In genomic region chr2:157124731-157125130, GRCh38 we compare ENCODE assay signal across 15 cellular contexts.
A peak's percentile ranks its signal among the peaks of the same experiment; 100 is the strongest.
DNase-seq lines count a peak whose midpoint lies in the region; ATAC-seq, FAIRE-seq and TF ChIP-seq lines count a peak whose summit lies in the region.
"Had no signal": no experiment of that assay in that cellular context is flagged by ENCODE, and none has a peak within 500 bp of the region (broad histone marks: within the 10 kb centered on the region; RNA-seq: fewer than 3 reads in every experiment).

No MANE protein-coding gene starts in this region.

- 6% methylated on average over 2 of the region's 2 CpGs for WGBS in K562 (ENCODE audit: insufficient coverage, low coverage, missing lambda C conversion rate)

- H3K36me3 ChIP-seq in K562 (ENCODE audit: control insufficient read depth, insufficient read depth, low read length) (no peaks in the 10 kb centered on the region), upper lobe of right lung (no peaks in the 10 kb centered on the region), left ventricle myocardium inferior (no peaks in the 10 kb centered on the region)

- TF ChIP-seq EP300 in K562 (IDR thresholded peaks at IDR 0.05; ENCODE audit: low read length), result no peak

- no peaks in the 10 kb centered on the region for H3K9me1 ChIP-seq in K562 (ENCODE audit: control insufficient read depth, insufficient read depth, low read length)

- H3K27me3 ChIP-seq in K562 (ENCODE audit: control insufficient read depth in 2 of 2, insufficient read depth in 2 of 2, low read length in 2 of 2) (no peaks in the 10 kb centered on the region), upper lobe of right lung (no peaks in the 10 kb centered on the region), left ventricle myocardium inferior (ENCODE audit: low read depth) (no peaks in the 10 kb centered on the region)

- no peak overlapping the region for H3K4me2 ChIP-seq in K562 (ENCODE audit: insufficient read depth, low read length)

- H3K4me1 Mint-ChIP-seq in immature natural killer cell, result no peaks in the 10 kb centered on the region
- H3K4me1 Mint-ChIP-seq: B cell had no signal

- TF ChIP-seq POLR2A in K562 (conservative IDR thresholded peaks at IDR 0.05), result no peak

- no peak overlapping the region; the same call in 1 of the 2 replicates for H2AFZ ChIP-seq in K562 (ENCODE audit: low read depth, low read length)
- H2AFZ ChIP-seq: GM23248 had no signal

- ATAC-seq in K562, result no peak; the same call in none of the 3 replicates
- ATAC-seq in upper lobe of right lung, result peak; percentile 6
- ATAC-seq: GM12878 had no signal

- peaks cover under 1 to 6% (median 3%) of the 10 kb centered on the region in 3 donors for H3K27me3 Mint-ChIP-seq in immature natural killer cell (ENCODE audit: low read depth in 3 of 3)

- POLR2A ChIA-PET in K562 (lab: Yijun Ruan, JAX), result no interaction called here

- H3K4me3 ChIP-seq in K562, result no peak overlapping the region
- no peak overlapping the region for H3K4me3 ChIP-seq in upper lobe of right lung
- no peak overlapping the region for H3K4me3 ChIP-seq in left ventricle myocardium inferior
- H3K4me3 ChIP-seq: GM12878, GM23248 had no signal

- H4K20me1 ChIP-seq in K562 (replicated peaks; ENCODE audit: control insufficient read depth, insufficient read depth, low read length), result no peaks in the 10 kb centered on the region

- H3K9ac ChIP-seq in K562 (ENCODE audit: insufficient read depth in 1 of 2, low read depth in 2 of 2, low read length in 2 of 2), result peak overlapping the region in 1 of 2 experiments; percentile 14; a peak in 1 of 4 replicates
- H3K9ac ChIP-seq: GM23248 had no signal

- CTCF ChIA-PET in K562 (lab: Yijun Ruan, JAX; ENCODE audit: low intra/inter-chr PET ratio), result no interaction called here

- no peak overlapping the region for H3K4me3 Mint-ChIP-seq in immature natural killer cell
- H3K4me3 Mint-ChIP-seq: B cell; CD4-positive, alpha-beta T cell had no signal

- no peaks in the 10 kb centered on the region for H3K79me2 ChIP-seq in K562 (ENCODE audit: control insufficient read depth, insufficient read depth, low read length)

- no TSS peak for BruUV-seq in K562 (replicated peaks; lab: Mats Ljungman, UMichigan)

- H3K36me3 Mint-ChIP-seq in immature natural killer cell, result no peaks in the 10 kb centered on the region

- H3K4me1 ChIP-seq in K562 (replicated peaks in 1 of 2; ENCODE audit: control insufficient read depth in 2 of 2, insufficient read depth in 2 of 2, low read length in 2 of 2), result no peaks in the 10 kb centered on the region
- peaks cover 6% of the 10 kb centered on the region for H3K4me1 ChIP-seq in upper lobe of right lung
- no peaks in the 10 kb centered on the region for H3K4me1 ChIP-seq in left ventricle myocardium inferior

- in situ Hi-C loops in K562 (cut with MboI), result no loop called here

- DNase-seq in HT1080 (ENCODE audit: low read depth), result peak; percentile 22
- no peak for DNase-seq in K562 (ENCODE audit: extremely low read depth in 1 of 4, low spot score in 3 of 4)
- DNase-seq in kidney tubule cell (ENCODE audit: low spot score), result peak; percentile 3
- DNase-seq in upper lobe of right lung, result no peak
- no peak for DNase-seq in SIG-M5 treated with dmso at 0.1 percent for 504 hours (lab: John Stamatoyannopoulos, UW; ENCODE audit: unreplicated experiment)
- no peak for DNase-seq in left ventricle myocardium inferior
- DNase-seq in immature natural killer cell, result no peak
- DNase-seq: C1 segment of cervical spinal cord; Calu3; CD4-positive, alpha-beta T cell; DMS 273 treated with DMSO at 0.1 percent for 48 hours; GM23248; H7 had no signal

- H3K27ac ChIP-seq in K562 (ENCODE audit: extremely low read depth, low read depth, low read length), result no peak overlapping the region
- H3K27ac ChIP-seq in upper lobe of right lung, result no peak overlapping the region
- H3K27ac ChIP-seq in left ventricle myocardium inferior (replicated peaks), result no peak overlapping the region
- H3K27ac ChIP-seq: GM23248 had no signal

- no peak for TF ChIP-seq RAD21 in K562 (CRISPR knock-in tag; conservative IDR thresholded peaks at IDR 0.05 in 1 of 2, IDR thresholded peaks at IDR 0.05 in 1 of 2)

- FAIRE-seq in K562 (lab: Jason Lieb, UNC), result no peak
- FAIRE-seq: GM12878 had no signal

- intact Hi-C loops in K562 (cut with micrococcal nuclease), result no loop called here
- intact Hi-C loops in upper lobe of right lung (cut with DNase I), result no loop called here
- intact Hi-C loops in left ventricle myocardium inferior (cut with micrococcal nuclease), result no loop called here

- peaks cover 0 to 3% (median 2%) of the 10 kb centered on the region in 6 donors for H3K9me3 Mint-ChIP-seq in immature natural killer cell

- H3K9me3 ChIP-seq in K562 (replicated peaks; ENCODE audit: control insufficient read depth, insufficient read depth, low read depth, low read length), result no peaks in the 10 kb centered on the region
- no peaks in the 10 kb centered on the region for H3K9me3 ChIP-seq in upper lobe of right lung
- no peaks in the 10 kb centered on the region for H3K9me3 ChIP-seq in left ventricle myocardium inferior (replicated peaks)

- TF ChIP-seq CTCF in K562 (IDR thresholded peaks at IDR 0.05 in 2 of 3, conservative IDR thresholded peaks at IDR 0.05 in 1 of 3; ENCODE audit: insufficient read depth in 2 of 3, low read depth in 1 of 3, low read length in 3 of 3) (no peak), upper lobe of right lung (IDR thresholded peaks at IDR 0.05) (no peak), left ventricle myocardium inferior (IDR thresholded peaks at IDR 0.05; ENCODE audit: borderline replicate concordance) (no peak)

- no peak overlapping the region for H3K27ac Mint-ChIP-seq in immature natural killer cell
- H3K27ac Mint-ChIP-seq: B cell; CD4-positive, alpha-beta T cell had no signal

TF ChIP-seq in K562, 482 proteins besides CTCF, POLR2A, EP300 and RAD21:
- no peak for TF ChIP-seq KAT8 (IDR thresholded peaks at IDR 0.05; ENCODE audit: low read depth)
- TF ChIP-seq, protein P1, sequence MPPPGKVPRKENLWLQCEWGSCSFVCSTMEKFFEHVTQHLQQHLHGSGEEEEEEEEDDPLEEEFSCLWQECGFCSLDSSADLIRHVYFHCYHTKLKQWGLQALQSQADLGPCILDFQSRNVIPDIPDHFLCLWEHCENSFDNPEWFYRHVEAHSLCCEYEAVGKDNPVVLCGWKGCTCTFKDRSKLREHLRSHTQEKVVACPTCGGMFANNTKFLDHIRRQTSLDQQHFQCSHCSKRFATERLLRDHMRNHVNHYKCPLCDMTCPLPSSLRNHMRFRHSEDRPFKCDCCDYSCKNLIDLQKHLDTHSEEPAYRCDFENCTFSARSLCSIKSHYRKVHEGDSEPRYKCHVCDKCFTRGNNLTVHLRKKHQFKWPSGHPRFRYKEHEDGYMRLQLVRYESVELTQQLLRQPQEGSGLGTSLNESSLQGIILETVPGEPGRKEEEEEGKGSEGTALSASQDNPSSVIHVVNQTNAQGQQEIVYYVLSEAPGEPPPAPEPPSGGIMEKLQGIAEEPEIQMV (tag; conservative IDR thresholded peaks at IDR 0.05; ENCODE audit: low read depth), result no peak
- 0 out of 2 replicates have a peak, but pooled peaks have one; percentile 40 for TF ChIP-seq IRF2 (CRISPR knock-in tag; IDR thresholded peaks at IDR 0.05)
- TF ChIP-seq ZKSCAN3 (CRISPR knock-in tag; IDR thresholded peaks at IDR 0.05), result no peak
- no peak for TF ChIP-seq RBM15 (IDR thresholded peaks at IDR 0.05; ENCODE audit: insufficient read depth, low read length)

Comparison
In these comparisons a context has a peak if more than half of its experiments do, and no peak if none do; other contexts are left out.
1. DNase-seq: peak in HT1080 (single experiment) and kidney tubule cell (single experiment); none in K562 (0 of 4), upper lobe of right lung (single experiment), SIG-M5 treated with dmso at 0.1 percent for 504 hours (single experiment), left ventricle myocardium inferior (single experiment) and immature natural killer cell (0 of 3).